Comparison of ENCODE assay signal across 33 cellular contexts in the genomic region with DNA sequence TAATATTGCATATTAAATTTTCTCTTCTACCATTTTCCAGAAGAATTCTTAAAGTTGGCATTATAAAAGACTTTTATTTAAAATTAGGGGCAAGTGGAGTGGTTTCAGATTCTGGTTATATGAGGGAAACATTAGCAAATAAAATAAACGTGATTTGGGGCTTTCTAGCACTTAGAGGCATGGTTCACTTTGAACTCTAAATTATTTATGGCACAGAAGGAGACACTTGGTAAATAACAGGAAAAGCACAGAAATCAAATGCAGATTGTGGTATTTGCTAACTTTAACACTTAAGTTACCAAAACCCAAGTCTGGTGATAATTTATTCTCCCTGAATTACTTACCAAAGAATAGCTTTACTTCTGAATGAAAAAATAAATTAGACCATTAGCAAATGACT.
"Had no signal": no experiment of that assay in that cellular context is flagged by ENCODE, and none has a peak within 500 bp of the region (broad histone marks: within the 10 kb centered on the region; RNA-seq: fewer than 3 reads in every experiment).

No MANE protein-coding gene starts in this region.

- FAIRE-seq: bronchial epithelial cell had no signal

- ATAC-seq: activated naive CD4-positive, alpha-beta T cell treated with anti-CD3 and anti-CD28 coated beads, Interleukin-2, amount 50 U/mL, for 72 hours; activated naive CD8-positive, alpha-beta T cell treated with anti-CD3 and anti-CD28 coated beads, Interleukin-2, amount 50 U/mL, for 24 hours; activated T-cell treated with anti-CD3 and anti-CD28 coated beads, Interleukin-2, amount 50 U/mL, for 4 hours; activated T-cell treated with anti-CD3 and anti-CD28 coated beads, Interleukin-2, amount 50 U/mL, for 72 hours; activated T-helper 17 cell treated with anti-CD3 and anti-CD28 coated beads, Interleukin-2, amount 50 U/mL, for 72 hours; body of pancreas had no signal

- H3K36me3 ChIP-seq: adrenal gland, ascending aorta, brain microvascular endothelial cell, breast epithelium, cardiac muscle cell had no signal

- H3K27ac ChIP-seq: adrenal gland, ascending aorta, body of pancreas, brain microvascular endothelial cell, breast epithelium, cardiac muscle cell had no signal

- DNase-seq: activated effector memory CD4-positive, alpha-beta T cell treated with anti-CD3 and anti-CD28 coated beads, Interleukin-2, amount 50 U/mL, for 16 hours; activated effector memory CD4-positive, alpha-beta T cell treated with Interleukin-2 at 50 U/mL for 16 hours; activated gamma-delta T cell; activated gamma-delta T cell treated with Interleukin-2 at 50 U/mL for 16 hours; activated naive CD4-positive, alpha-beta T cell; activated naive CD4-positive, alpha-beta T cell treated with anti-CD3 and anti-CD28 coated beads for 36 hours; activated naive CD4-positive, alpha-beta T cell treated with anti-CD3 and anti-CD28 coated beads, Interleukin-2, amount 10 ng/mL, durations not matched to agents 7 days and 5 days; activated naive CD4-positive, alpha-beta T cell treated with anti-CD3 and anti-CD28 coated beads, Interleukin-2, amount 50 U/mL, for 16 hours; activated naive CD4-positive, alpha-beta T cell treated with Interleukin-2 at 50 U/mL for 16 hours; activated naive CD8-positive, alpha-beta T cell treated with anti-CD3 and anti-CD28 coated beads for 36 hours; activated naive CD8-positive, alpha-beta T cell treated with anti-CD3 and anti-CD28 coated beads, Interleukin-2, amount 10 ng/mL, durations not matched to agents 7 days and 5 days; activated naive CD8-positive, alpha-beta T cell treated with anti-CD3 and anti-CD28 coated beads, Interleukin-2, amount 50 U/mL, for 24 hours; activated T-cell treated with anti-CD3 and anti-CD28 coated beads, Interleukin-2, amount 50 U/mL, for 1 hour; activated T-cell treated with anti-CD3 and anti-CD28 coated beads, Interleukin-2, amount 50 U/mL, for 24 hours; activated T-cell treated with anti-CD3 and anti-CD28 coated beads, Interleukin-2, amount 50 U/mL, for 4 hours; activated T-cell treated with anti-CD3 and anti-CD28 coated beads, Interleukin-2, amount 50 U/mL, for 48 hours; activated T-cell treated with anti-CD3 and anti-CD28 coated beads, Interleukin-2, amount 50 U/mL, for 72 hours; adrenal gland; amniotic stem cell; amygdala; anterior cingulate cortex; aorta; body of pancreas; brain microvascular endothelial cell; caudate nucleus; central memory CD4-positive, alpha-beta T cell; cerebellar nuclear complex had no signal

- H3K9me3 ChIP-seq: adrenal gland, ascending aorta, body of pancreas, breast epithelium had no signal

- H3K4me3 ChIP-seq: adrenal gland, ascending aorta, body of pancreas, breast epithelium, cardiac muscle cell had no signal
